In the genomic region with DNA sequence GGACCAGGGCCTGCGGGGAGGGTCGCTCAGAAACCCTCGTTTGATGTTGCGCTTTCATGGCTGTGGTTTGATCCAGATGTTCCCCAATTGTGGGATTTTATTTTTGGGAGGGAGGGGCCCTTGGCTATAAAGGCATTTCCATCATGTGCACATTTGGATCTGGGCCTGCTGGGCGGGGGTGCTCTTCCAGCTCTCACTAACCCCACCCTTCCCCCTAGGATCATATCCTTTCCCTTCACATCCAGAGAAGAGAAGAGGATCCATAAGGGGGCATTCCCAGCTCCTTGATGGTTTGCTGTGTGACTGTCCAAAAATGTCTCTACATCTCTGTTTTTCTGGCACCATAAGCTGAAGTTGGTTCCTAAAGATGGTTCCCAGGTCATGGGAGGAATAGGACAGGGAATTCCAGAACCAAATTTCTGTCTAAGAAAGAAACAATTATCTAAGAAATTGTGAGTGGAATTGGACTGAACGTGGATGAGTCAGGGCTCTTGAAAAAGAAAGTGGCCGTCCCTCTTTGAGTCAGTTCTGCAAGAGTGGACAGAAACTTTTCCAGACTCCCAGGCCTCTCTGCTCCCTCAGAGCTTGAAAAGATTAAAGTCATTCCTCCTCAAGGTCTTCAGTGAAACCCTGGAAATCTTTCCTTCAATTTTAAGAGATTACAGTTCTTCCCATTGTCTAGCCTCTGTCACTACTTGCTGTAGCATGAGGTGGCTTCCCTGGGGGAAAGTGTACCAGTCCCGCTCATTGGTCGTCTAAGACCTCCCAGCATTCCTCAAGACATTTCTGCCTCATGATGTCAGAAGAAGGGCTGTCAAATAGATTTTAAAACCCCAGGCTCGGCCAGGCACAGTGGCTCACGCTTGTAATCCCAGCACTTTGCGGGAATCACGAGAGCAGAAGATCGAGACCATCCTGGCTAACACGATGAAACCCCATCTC, we compare ENCODE assay signal across 1 cellular context.
TF ChIP-seq lines count a peak whose summit lies in the region.

No MANE protein-coding gene starts in this region.

TF ChIP-seq in K562, 482 proteins besides CTCF, POLR2A, EP300 and RAD21 (continued from another document and continues in another):
- TF ChIP-seq CBX5 (IDR thresholded peaks at IDR 0.05; ENCODE audit: borderline replicate concordance, low read depth) (no peak), E2F6 (IDR thresholded peaks at IDR 0.05; ENCODE audit: borderline replicate concordance in 1 of 2, extremely low read depth in 1 of 2, insufficient read depth in 1 of 2, insufficient read length in 1 of 2, low read depth in 1 of 2, low read length in 1 of 2, poor library complexity in 1 of 2, severe bottlenecking in 1 of 2) (peak in 1 of 2 experiments; percentile 7), SREBF2 (CRISPR knock-in tag; IDR thresholded peaks at IDR 0.05) (no peak), U2AF2 (optimal IDR thresholded peaks at IDR 0.05; ENCODE audit: low read depth, low read length) (no peak), SMAD1 (IDR thresholded peaks at IDR 0.05; ENCODE audit: low read depth, low read length, partially characterized antibody) (no peak), ASH1L (IDR thresholded peaks at IDR 0.05; ENCODE audit: borderline replicate concordance, low read depth, partially characterized antibody) (no peak), ZNF696 (CRISPR knock-in tag; conservative IDR thresholded peaks at IDR 0.05) (no peak), TBP (optimal IDR thresholded peaks at IDR 0.05; ENCODE audit: low read depth, low read length) (no peak), XRCC3 (IDR thresholded peaks at IDR 0.05) (no peak), GABPB2 (CRISPR knock-in tag; conservative IDR thresholded peaks at IDR 0.05) (no peak), ZFP36 (IDR thresholded peaks at IDR 0.05; ENCODE audit: low read depth, low read length, partially characterized antibody) (peak; percentile 55), ZKSCAN3 (CRISPR knock-in tag; IDR thresholded peaks at IDR 0.05) (no peak), PTTG1 (tag; IDR thresholded peaks at IDR 0.05; ENCODE audit: low read depth) (no peak), E2F4 (CRISPR knock-in tag; IDR thresholded peaks at IDR 0.05; ENCODE audit: low read depth) (no peak), ZNF280A (IDR thresholded peaks at IDR 0.05; ENCODE audit: low read depth, partially characterized antibody) (no peak), RFX5 (IDR thresholded peaks at IDR 0.05; ENCODE audit: low read depth, low read length) (no peak), GATAD2B (IDR thresholded peaks at IDR 0.05; ENCODE audit: borderline replicate concordance) (no peak), THRA (IDR thresholded peaks at IDR 0.05) (no peak), ATF7 (IDR thresholded peaks at IDR 0.05) (no peak), SRSF3 (IDR thresholded peaks at IDR 0.05; ENCODE audit: insufficient read depth, low read length) (no peak), MAFK (IDR thresholded peaks at IDR 0.05; ENCODE audit: low read length) (no peak), E2F8 (IDR thresholded peaks at IDR 0.05; ENCODE audit: low read depth, partially characterized antibody) (no peak), ZNF79 (CRISPR knock-in tag; IDR thresholded peaks at IDR 0.05; ENCODE audit: low read depth) (no peak), MGA (IDR thresholded peaks at IDR 0.05) (0 out of 2 replicates have a peak, but pooled peaks have one; percentile 31), COPS2 (conservative IDR thresholded peaks at IDR 0.05) (no peak), MCM3 (IDR thresholded peaks at IDR 0.05) (no peak), HBP1 (CRISPR knock-in tag; IDR thresholded peaks at IDR 0.05) (no peak), CBX1 (IDR thresholded peaks at IDR 0.05; ENCODE audit: low read depth) (no peak), ZNF76 (CRISPR knock-in tag; IDR thresholded peaks at IDR 0.05; ENCODE audit: borderline replicate concordance) (no peak), RBM25 (IDR thresholded peaks at IDR 0.05; ENCODE audit: low read depth, low read length, severe bottlenecking) (peak; percentile 85)
- TF ChIP-seq, protein P1, sequence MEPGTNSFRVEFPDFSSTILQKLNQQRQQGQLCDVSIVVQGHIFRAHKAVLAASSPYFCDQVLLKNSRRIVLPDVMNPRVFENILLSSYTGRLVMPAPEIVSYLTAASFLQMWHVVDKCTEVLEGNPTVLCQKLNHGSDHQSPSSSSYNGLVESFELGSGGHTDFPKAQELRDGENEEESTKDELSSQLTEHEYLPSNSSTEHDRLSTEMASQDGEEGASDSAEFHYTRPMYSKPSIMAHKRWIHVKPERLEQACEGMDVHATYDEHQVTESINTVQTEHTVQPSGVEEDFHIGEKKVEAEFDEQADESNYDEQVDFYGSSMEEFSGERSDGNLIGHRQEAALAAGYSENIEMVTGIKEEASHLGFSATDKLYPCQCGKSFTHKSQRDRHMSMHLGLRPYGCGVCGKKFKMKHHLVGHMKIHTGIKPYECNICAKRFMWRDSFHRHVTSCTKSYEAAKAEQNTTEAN (CRISPR knock-in tag; IDR thresholded peaks at IDR 0.05): no peak
